ENCODE assay signal across 23 cellular contexts in genomic region chr1:174995121-174995520, GRCh38. TPM values are rescaled to one million over a fixed set of nuclear protein-coding genes. Genes with fewer than 3 reads are reported as not detected.
DNase-seq lines count a peak whose midpoint lies in the region; ATAC-seq, FAIRE-seq and TF ChIP-seq lines count a peak whose summit lies in the region.
"Had no signal": no experiment of that assay in that cellular context is flagged by ENCODE, and none has a peak within 500 bp of the region (broad histone marks: within the 10 kb centered on the region; RNA-seq: fewer than 3 reads in every experiment).

No MANE protein-coding gene starts in this region.

- H3K79me2 ChIP-seq in HepG2 (ENCODE audit: insufficient read depth, low read length) (peaks cover under 1% of the 10 kb centered on the region), K562 (ENCODE audit: control insufficient read depth, insufficient read depth, low read length) (peaks cover 27% of the 10 kb centered on the region)

- TF ChIP-seq POLR2A in HepG2 (IDR thresholded peaks at IDR 0.05; ENCODE audit: insufficient read depth in 1 of 2, low read depth in 2 of 2, low read length in 2 of 2) (no peak), right lobe of liver (IDR thresholded peaks at IDR 0.05) (no peak), K562 (conservative IDR thresholded peaks at IDR 0.05) (no peak), tibial nerve (IDR thresholded peaks at IDR 0.05) (no peak)

- H3K36me3 ChIP-seq in HepG2 (replicated peaks in 1 of 2; ENCODE audit: control insufficient read depth in 1 of 2, insufficient read depth in 2 of 2, low read length in 2 of 2), result no peaks in the 10 kb centered on the region; a peak in 2 of 5 replicates
- no peaks in the 10 kb centered on the region for H3K36me3 ChIP-seq in right lobe of liver
- H3K36me3 ChIP-seq in K562 (ENCODE audit: control insufficient read depth, insufficient read depth, low read length), result peaks cover 18% of the 10 kb centered on the region
- H3K36me3 ChIP-seq in tibial nerve, result no peaks in the 10 kb centered on the region
- H3K36me3 ChIP-seq: BE2C had no signal

- no TSS peak for BruUV-seq in HepG2 (replicated peaks; lab: Mats Ljungman, UMichigan)
- BruUV-seq in K562 (replicated peaks; lab: Mats Ljungman, UMichigan), result no TSS peak

- ATAC-seq in HepG2, result no peak
- no peak for ATAC-seq in right lobe of liver
- ATAC-seq in K562, result no peak
- ATAC-seq: HCT116 had no signal

- H3K4me3 ChIP-seq in HepG2 (replicated peaks in 1 of 3; ENCODE audit: insufficient read depth in 1 of 3, low read depth in 2 of 3, low read length in 3 of 3) (no peak overlapping the region), right lobe of liver (no peak overlapping the region), K562 (no peak overlapping the region), tibial nerve (no peak overlapping the region)

- no peaks in the 10 kb centered on the region for H3K9me1 ChIP-seq in K562 (ENCODE audit: control insufficient read depth, insufficient read depth, low read length)

- TF ChIP-seq EP300 in HepG2 (IDR thresholded peaks at IDR 0.05; ENCODE audit: low read depth in 2 of 2, low read length in 2 of 2), result peak in 1 of 2 experiments; percentile 27; a peak in 1 of 4 replicates
- TF ChIP-seq EP300 in HepG2 (CRISPR knock-in tag; IDR thresholded peaks at IDR 0.05; ENCODE audit: borderline replicate concordance), result no peak
- TF ChIP-seq EP300 in K562 (IDR thresholded peaks at IDR 0.05; ENCODE audit: low read length), result no peak
- TF ChIP-seq EP300 in tibial nerve (IDR thresholded peaks at IDR 0.05), result no peak

- FAIRE-seq in HepG2 (lab: Jason Lieb, UNC), result no peak
- FAIRE-seq in K562 (lab: Jason Lieb, UNC), result no peak

- H3K9ac ChIP-seq in HepG2 (ENCODE audit: insufficient read depth, low read depth, low read length) (no peak overlapping the region), K562 (ENCODE audit: insufficient read depth in 1 of 2, low read depth in 2 of 2, low read length in 2 of 2) (no peak overlapping the region)
- H3K9ac ChIP-seq: KMS-11 had no signal

- H3K4me2 ChIP-seq in HepG2 (ENCODE audit: low read depth, low read length) (peak overlapping the region; percentile 8; the same call in 1 of the 2 replicates), K562 (ENCODE audit: insufficient read depth, low read length) (no peak overlapping the region)
- H3K4me2 ChIP-seq: KMS-11 had no signal

- CTCF ChIA-PET in HepG2 (lab: Yijun Ruan, JAX; ENCODE audit: low intra/inter-chr PET ratio, low total read pairs), result no interaction called here
- CTCF ChIA-PET in K562 (lab: Yijun Ruan, JAX; ENCODE audit: low intra/inter-chr PET ratio), result interaction anchor here (2.3 kb wide), 1 partner anchor 225 kb away, joined by 13 read pairs; no protein-coding TSS in a partner anchor

- no peak for TF ChIP-seq CTCF in HepG2 (CRISPR knock-in tag; IDR thresholded peaks at IDR 0.05)
- TF ChIP-seq CTCF in right lobe of liver (IDR thresholded peaks at IDR 0.05), result no peak
- TF ChIP-seq CTCF in K562 (IDR thresholded peaks at IDR 0.05 in 2 of 3, conservative IDR thresholded peaks at IDR 0.05 in 1 of 3; ENCODE audit: insufficient read depth in 2 of 3, low read depth in 1 of 3, low read length in 3 of 3), result no peak
- TF ChIP-seq CTCF in tibial nerve (IDR thresholded peaks at IDR 0.05), result no peak

- no peaks in the 10 kb centered on the region for H4K20me1 ChIP-seq in HepG2 (ENCODE audit: insufficient read depth, low read length)
- H4K20me1 ChIP-seq in K562 (replicated peaks; ENCODE audit: control insufficient read depth, insufficient read depth, low read length), result no peaks in the 10 kb centered on the region

- peak overlapping the region; percentile 48 for H3K27ac ChIP-seq in HepG2 (ENCODE audit: extremely low read length, insufficient read depth, low read length)
- H3K27ac ChIP-seq in right lobe of liver, result no peak overlapping the region
- H3K27ac ChIP-seq in K562 (ENCODE audit: extremely low read depth, low read depth, low read length), result no peak overlapping the region
- H3K27ac ChIP-seq in tibial nerve, result no peak overlapping the region
- H3K27ac ChIP-seq: HL-60, KMS-11 had no signal

- intact Hi-C loops in HepG2 (cut with micrococcal nuclease; ENCODE audit: unreplicated experiment) (loop anchor here (5.0 kb wide), 3 partner anchors 43 to 728 kb away; no protein-coding TSS in a partner anchor), right lobe of liver (cut with DNase I) (loop anchor here in 1 of 2 donors (5.0 kb wide), 1 partner anchor 228 kb away; no protein-coding TSS in a partner anchor), K562 (cut with micrococcal nuclease) (loop anchor here (5.0 kb wide), 1 partner anchor 733 kb away; no protein-coding TSS in a partner anchor)

- no peaks in the 10 kb centered on the region for H3K9me3 ChIP-seq in HepG2 (ENCODE audit: low read length)
- no peaks in the 10 kb centered on the region for H3K9me3 ChIP-seq in right lobe of liver
- H3K9me3 ChIP-seq in K562 (replicated peaks; ENCODE audit: control insufficient read depth, insufficient read depth, low read depth, low read length), result no peaks in the 10 kb centered on the region
- H3K9me3 ChIP-seq in tibial nerve, result no peaks in the 10 kb centered on the region
- H3K9me3 ChIP-seq: BE2C had no signal

- H2AFZ ChIP-seq in HepG2 (ENCODE audit: low read length) (no peak overlapping the region), K562 (ENCODE audit: low read depth, low read length) (no peak overlapping the region)

- TF ChIP-seq RAD21 in HepG2 (CRISPR knock-in tag; IDR thresholded peaks at IDR 0.05) (no peak), K562 (CRISPR knock-in tag; conservative IDR thresholded peaks at IDR 0.05 in 1 of 2, IDR thresholded peaks at IDR 0.05 in 1 of 2) (no peak)

- POLR2A ChIA-PET in HepG2 (lab: Yijun Ruan, JAX), result no interaction called here
- POLR2A ChIA-PET in K562 (lab: Yijun Ruan, JAX), result no interaction called here

- DNase-seq in HepG2 (ENCODE audit: low spot score), result peak; percentile 21
- no peak for DNase-seq in right lobe of liver
- no peak for DNase-seq in K562 (ENCODE audit: extremely low read depth in 1 of 4, low spot score in 3 of 4)
- DNase-seq in renal cortical epithelial cell (ENCODE audit: low read depth), result peak; percentile 37
- no peak for DNase-seq in medulla oblongata (ENCODE audit: extremely low spot score)
- DNase-seq in tibial nerve (ENCODE audit: low spot score in 2 of 2), result no peak
- DNase-seq in iPS-NIHi11 (ENCODE audit: low spot score), result no peak
- DNase-seq: 8988T, ACHN, BE2C, Calu3, GOT3, NCI-H1048, NCI-H1417 treated with DMSO at 0.1 percent for 48 hours, NCI-H1694 treated with DMSO at 0.1 percent for 48 hours, NCI-H2081, NCI-H2227 treated with DMSO at 0.1 percent for 48 hours, NCI-H526 treated with DMSO at 0.1 percent for 48 hours, Right ventricle myocardium superior, RPMI8226 had no signal

- H3K27me3 ChIP-seq in HepG2 (ENCODE audit: control insufficient read depth in 1 of 2, insufficient read depth in 2 of 2, low read length in 2 of 2) (no peaks in the 10 kb centered on the region; a peak in 1 of 5 replicates), right lobe of liver (no peaks in the 10 kb centered on the region), K562 (ENCODE audit: control insufficient read depth in 2 of 2, insufficient read depth in 2 of 2, low read length in 2 of 2) (no peaks in the 10 kb centered on the region), tibial nerve (no peaks in the 10 kb centered on the region)
- H3K27me3 ChIP-seq: BE2C had no signal

- in situ Hi-C loops in HepG2 (cut with HindIII; ENCODE audit: extremely low pct_ligation_motif_present, low pct_unique_long_range_greater_than_20kb), result loop anchor here (5.0 to 25.0 kb wide), 2 partner anchors 223 to 733 kb away; no protein-coding TSS in a partner anchor
- in situ Hi-C loops in K562 (cut with MboI), result loop anchor here (5.0 to 25.0 kb wide), 2 partner anchors 228 to 733 kb away; no protein-coding TSS in a partner anchor

- H3K4me1 ChIP-seq in HepG2 (ENCODE audit: insufficient read depth, low read length) (peaks cover 48% of the 10 kb centered on the region), right lobe of liver (peaks cover 0 to 5% (median 0%) of the 10 kb centered on the region in 4 donors), K562 (replicated peaks in 1 of 2; ENCODE audit: control insufficient read depth in 2 of 2, insufficient read depth in 2 of 2, low read length in 2 of 2) (peaks cover 8 to 23% of the 10 kb centered on the region in 2 experiments; a peak in 3 of 5 replicates), tibial nerve (peaks cover 0 to 18% (median 0%) of the 10 kb centered on the region in 4 donors)
- H3K4me1 ChIP-seq: BE2C had no signal

- WGBS in HepG2 (ENCODE audit: low lambda C conversion rate), result 41% methylated on average over 3 of the region's 3 CpGs
- WGBS in right lobe of liver (ENCODE audit: insufficient coverage, low coverage, low lambda C conversion rate, missing lambda C conversion rate), result 59% methylated on average over 3 of the region's 3 CpGs
- WGBS in K562 (ENCODE audit: insufficient coverage, low coverage, missing lambda C conversion rate), result 61% methylated on average over 3 of the region's 3 CpGs
- WGBS in tibial nerve, 2 donors, result 72 to 76% methylated on average over 3 of the region's 3 CpGs

RNA-seq across cellular contexts. Expression of gene CACYBP, which starts 4.6 kb away (rescaled TPM):
- total RNA-seq in HepG2 (2016; rRNA removed; fragmentation: Illumina TruSeq; extraction: Trizol) (183 and 247 TPM in 2 replicates), right lobe of liver (10 to 100 TPM; 20.3 to 60.0 (median 31.2) TPM), K562 (2014; rRNA removed) (696 and 1,428 TPM in 2 replicates), K562 (2014; rRNA removed; fragmentation: Illumina TruSeq; extraction: Trizol) (461 and 476 TPM in 2 replicates), K562 (2015; rRNA removed; fragmentation: Illumina TruSeq; extraction: Trizol) (488 and 504 TPM in 2 replicates), K562 (2021) (337 and 346 TPM in 2 replicates), renal cortical epithelial cell (118 and 251 TPM in 2 replicates), tibial nerve (100 to 1,000 TPM in 1 of 4 donors, 10 to 100 TPM in 3; 60.8 to 165 (median 78.2) TPM)
- 30.4 and 49.6 TPM in 2 replicates for total RNA-seq in HepG2 (2016; cell fraction: cytosol; rRNA removed; fragmentation: Illumina TruSeq; extraction: Trizol; ENCODE audit: low read depth)
- total RNA-seq in HepG2 (2016; cell fraction: insoluble cytoplasmic fraction; rRNA removed; fragmentation: Illumina TruSeq; extraction: Trizol), result 174 and 253 TPM in 2 replicates
- 59.8 and 73.6 TPM in 2 replicates for total RNA-seq in HepG2 (2016; cell fraction: membrane; rRNA removed; fragmentation: Illumina TruSeq; extraction: Trizol)
- 71.5 and 73.7 TPM in 2 replicates for total RNA-seq in HepG2 (2016; cell fraction: nucleus; rRNA removed; fragmentation: Illumina TruSeq; extraction: Trizol)
- polyA plus RNA-seq in HepG2 (2011; rRNA removed) (14.4 and 18.4 TPM in 2 replicates), K562 (2011; rRNA removed) (96.9 and 147 TPM in 2 replicates), K562 (2014; fragmentation: Illumina TruSeq; extraction: Trizol) (455 and 517 TPM in 2 replicates), K562 (2014; fragmentation: Nextera tagmentation; extraction: Ambion mirVana) (100 to 1,000 TPM; 468 to 510 TPM), K562 (2014; rRNA removed) (1,244 and 1,576 TPM in 2 replicates)
- 16.9 and 18.9 TPM in 2 replicates for polyA plus RNA-seq in HepG2 (2011; cell fraction: cytosol; rRNA removed)
- polyA plus RNA-seq in HepG2 (2011; cell fraction: nucleus; rRNA removed), result 6.2 and 30.3 TPM in 2 replicates
- 63.3 and 84.9 TPM in 2 replicates for polyA plus RNA-seq in HepG2 (2012)
- 27.7 and 44.6 TPM in 2 replicates for polyA plus RNA-seq in HepG2 (2016; cell fraction: cytosol; fragmentation: Illumina TruSeq; extraction: Trizol; ENCODE audit: low read depth)
- 258 and 299 TPM in 2 replicates for polyA plus RNA-seq in HepG2 (2016; cell fraction: insoluble cytoplasmic fraction; fragmentation: Illumina TruSeq; extraction: Trizol; ENCODE audit: low read depth)
- polyA plus RNA-seq in HepG2 (2016; cell fraction: membrane; fragmentation: Illumina TruSeq; extraction: Trizol; ENCODE audit: low read depth), result 37.6 and 44.0 TPM in 2 replicates
- 94.4 and 105 TPM in 2 replicates for polyA plus RNA-seq in HepG2 (2016; cell fraction: nucleus; fragmentation: Illumina TruSeq; extraction: Trizol; ENCODE audit: insufficient read depth, low read depth)
- polyA minus RNA-seq in HepG2 (2011; rRNA and poly(A)+ RNA removed; ENCODE audit: low replicate concordance), result 7.8 and 17.6 TPM in 2 replicates
- polyA minus RNA-seq in HepG2 (2011; cell fraction: cytosol; rRNA and poly(A)+ RNA removed), result 13.6 and 15.7 TPM in 2 replicates
- polyA minus RNA-seq in HepG2 (2011; cell fraction: nucleus; rRNA and poly(A)+ RNA removed), result 22.3 and 32.9 TPM in 2 replicates
- 23.3 and 112 TPM in 2 replicates for total RNA-seq in K562 (2011; cell fraction: chromatin; rRNA removed; ENCODE audit: low replicate concordance)
- 24.3 and 27.0 TPM in 2 replicates for total RNA-seq in K562 (2011; cell fraction: nucleolus; rRNA removed)
- 34.6 and 38.8 TPM in 2 replicates for total RNA-seq in K562 (2011; cell fraction: nucleoplasm; rRNA removed)
- 33.9 and 55.7 TPM in 2 replicates for polyA plus RNA-seq in K562 (2011; cell fraction: cytosol; rRNA removed)
- polyA plus RNA-seq in K562 (2011; cell fraction: nucleus; rRNA removed), result 25.6 and 30.5 TPM in 2 replicates
- 217 and 328 TPM in 2 replicates for polyA plus RNA-seq in K562 (2012)
- polyA minus RNA-seq in K562 (2011; rRNA and poly(A)+ RNA removed), result 106 and 118 TPM in 2 replicates
- polyA minus RNA-seq in K562 (2011; cell fraction: cytosol; rRNA and poly(A)+ RNA removed), result 54.5 and 56.8 TPM in 2 replicates
- polyA minus RNA-seq in K562 (2011; cell fraction: nucleus; rRNA and poly(A)+ RNA removed), result 30.0 and 70.6 TPM in 2 replicates

RNA-seq across cellular contexts. Expression of gene MRPS14, which starts 28.1 kb away (rescaled TPM):
- 43.2 and 52.7 TPM in 2 replicates for total RNA-seq in HepG2 (2016; rRNA removed; fragmentation: Illumina TruSeq; extraction: Trizol)
- 9.3 and 9.4 TPM in 2 replicates for total RNA-seq in HepG2 (2016; cell fraction: cytosol; rRNA removed; fragmentation: Illumina TruSeq; extraction: Trizol; ENCODE audit: low read depth)
- total RNA-seq in HepG2 (2016; cell fraction: insoluble cytoplasmic fraction; rRNA removed; fragmentation: Illumina TruSeq; extraction: Trizol), result 44.1 and 58.4 TPM in 2 replicates
- total RNA-seq in HepG2 (2016; cell fraction: membrane; rRNA removed; fragmentation: Illumina TruSeq; extraction: Trizol), result 13.3 and 14.6 TPM in 2 replicates
- 19.0 and 20.8 TPM in 2 replicates for total RNA-seq in HepG2 (2016; cell fraction: nucleus; rRNA removed; fragmentation: Illumina TruSeq; extraction: Trizol)
- polyA plus RNA-seq in HepG2 (2011; rRNA removed), result 32.0 and 36.6 TPM in 2 replicates
- 20.4 and 26.8 TPM in 2 replicates for polyA plus RNA-seq in HepG2 (2011; cell fraction: cytosol; rRNA removed)
- polyA plus RNA-seq in HepG2 (2011; cell fraction: nucleus; rRNA removed), result 14.8 and 19.5 TPM in 2 replicates
- polyA plus RNA-seq in HepG2 (2012), result 38.4 and 42.2 TPM in 2 replicates
- 11.7 and 12.1 TPM in 2 replicates for polyA plus RNA-seq in HepG2 (2016; cell fraction: cytosol; fragmentation: Illumina TruSeq; extraction: Trizol; ENCODE audit: low read depth)
- polyA plus RNA-seq in HepG2 (2016; cell fraction: insoluble cytoplasmic fraction; fragmentation: Illumina TruSeq; extraction: Trizol; ENCODE audit: low read depth), result 52.9 and 60.0 TPM in 2 replicates
- 11.2 and 11.7 TPM in 2 replicates for polyA plus RNA-seq in HepG2 (2016; cell fraction: membrane; fragmentation: Illumina TruSeq; extraction: Trizol; ENCODE audit: low read depth)
- 32.8 and 35.8 TPM in 2 replicates for polyA plus RNA-seq in HepG2 (2016; cell fraction: nucleus; fragmentation: Illumina TruSeq; extraction: Trizol; ENCODE audit: insufficient read depth, low read depth)
- polyA minus RNA-seq in HepG2 (2011; rRNA and poly(A)+ RNA removed; ENCODE audit: low replicate concordance), result 11.8 and 20.3 TPM in 2 replicates
- 9.5 and 10.3 TPM in 2 replicates for polyA minus RNA-seq in HepG2 (2011; cell fraction: cytosol; rRNA and poly(A)+ RNA removed)
- 25.4 and 25.8 TPM in 2 replicates for polyA minus RNA-seq in HepG2 (2011; cell fraction: nucleus; rRNA and poly(A)+ RNA removed)
- 10 to 100 TPM in 5 of 6 experiments, 1 to 10 TPM in 1; 9.4 to 22.8 (median 18.8) TPM for total RNA-seq in right lobe of liver
- 21.1 and 37.3 TPM in 2 replicates for total RNA-seq in K562 (2011; cell fraction: chromatin; rRNA removed; ENCODE audit: low replicate concordance)
- total RNA-seq in K562 (2011; cell fraction: nucleolus; rRNA removed), result 16.8 and 19.3 TPM in 2 replicates
- 28.0 and 54.0 TPM in 2 replicates for total RNA-seq in K562 (2011; cell fraction: nucleoplasm; rRNA removed)
- 36.2 and 54.9 TPM in 2 replicates for total RNA-seq in K562 (2014; rRNA removed)
- total RNA-seq in K562 (2014; rRNA removed; fragmentation: Illumina TruSeq; extraction: Trizol), result 52.1 and 54.4 TPM in 2 replicates
- total RNA-seq in K562 (2015; rRNA removed; fragmentation: Illumina TruSeq; extraction: Trizol), result 32.5 and 38.1 TPM in 2 replicates
- 50.2 and 51.9 TPM in 2 replicates for total RNA-seq in K562 (2021)
- 64.1 and 78.2 TPM in 2 replicates for polyA plus RNA-seq in K562 (2011; rRNA removed)
- 29.7 and 49.3 TPM in 2 replicates for polyA plus RNA-seq in K562 (2011; cell fraction: cytosol; rRNA removed)
- 45.1 and 60.4 TPM in 2 replicates for polyA plus RNA-seq in K562 (2011; cell fraction: nucleus; rRNA removed)
- 34.4 and 50.9 TPM in 2 replicates for polyA plus RNA-seq in K562 (2012)
- 41.6 and 52.1 TPM in 2 replicates for polyA plus RNA-seq in K562 (2014; fragmentation: Illumina TruSeq; extraction: Trizol)
- 100 to 1,000 TPM; 215 to 231 TPM for polyA plus RNA-seq in K562 (2014; fragmentation: Nextera tagmentation; extraction: Ambion mirVana)
- 55.3 and 74.1 TPM in 2 replicates for polyA plus RNA-seq in K562 (2014; rRNA removed)
- polyA minus RNA-seq in K562 (2011; rRNA and poly(A)+ RNA removed), result 36.3 and 40.6 TPM in 2 replicates
- 11.5 and 13.2 TPM in 2 replicates for polyA minus RNA-seq in K562 (2011; cell fraction: cytosol; rRNA and poly(A)+ RNA removed)
- 16.8 and 28.3 TPM in 2 replicates for polyA minus RNA-seq in K562 (2011; cell fraction: nucleus; rRNA and poly(A)+ RNA removed)
- total RNA-seq in renal cortical epithelial cell, result 14.2 and 21.0 TPM in 2 replicates
- 10 to 100 TPM; 18.8 to 33.4 (median 26.2) TPM for total RNA-seq in tibial nerve

Comparison
In these comparisons a context has a peak if more than half of its experiments do, and no peak if none do; other contexts are left out.
1. DNase-seq: peak in HepG2 (single experiment) and renal cortical epithelial cell (single experiment); none in right lobe of liver (0 of 3), K562 (0 of 4), medulla oblongata (single experiment), tibial nerve (0 of 2) and iPS-NIHi11 (single experiment).
2. Of the 241 proteins assayed by ChIP-seq in both HepG2 and K562: peak only in HepG2: ARID3A, FOXA3 and ZNF609; only in K562: FOXP4; in both: none; in neither: 234; mixed calls (peak in some experiments, not most) for 3.